ENCODE assay signal across 15 cellular contexts in genomic region chr2:57373530-57373929, GRCh38.
DNase-seq lines count a peak whose midpoint lies in the region; ATAC-seq, FAIRE-seq and TF ChIP-seq lines count a peak whose summit lies in the region.
"Had no signal": no experiment of that assay in that cellular context is flagged by ENCODE, and none has a peak within 500 bp of the region (broad histone marks: within the 10 kb centered on the region; RNA-seq: fewer than 3 reads in every experiment).

No MANE protein-coding gene starts in this region.

- DNase-seq in COLO829 (ENCODE audit: low spot score) (peak; percentile 2), LHCN-M2 (ENCODE audit: low read depth) (peak; percentile 83), chondrocyte (ENCODE audit: low spot score) (no peak), mesenchymal stem cell (peak; percentile 54), D721Med (ENCODE audit: insufficient read length, low spot score) (no peak)
- no peak for DNase-seq in stimulated activated CD8-positive, alpha-beta memory T cell treated with anti-CD3 and anti-CD28 coated beads, Interleukin-4, amount 100 ng/mL, for 48 hours
- DNase-seq: activated CD4-positive, alpha-beta memory T cell treated with anti-CD3 and anti-CD28 coated beads, Interleukin-2, amount 10 ng/mL, durations not matched to agents 7 days and 5 days; CD4-positive, alpha-beta T cell; NCI-H2081; stimulated activated naive CD4-positive, alpha-beta T cell treated with Interleukin-2 at 50 U/mL for 16 hours; T-helper 17 cell had no signal

- H3K27me3 Mint-ChIP-seq in chondrocyte (ENCODE audit: low read depth): no peaks in the 10 kb centered on the region
- H3K27me3 Mint-ChIP-seq: activated CD4-positive, alpha-beta memory T cell treated with anti-CD3 and anti-CD28 coated beads, Interleukin-2, amount 10 ng/mL, durations not matched to agents 7 days and 5 days; CD4-positive, alpha-beta T cell; T-helper 17 cell had no signal

- no peak overlapping the region for H3K4me2 ChIP-seq in mesenchymal stem cell (ENCODE audit: low read length, poor library complexity, severe bottlenecking)

- peaks cover 3% of the 10 kb centered on the region for H3K9me3 Mint-ChIP-seq in chondrocyte (ENCODE audit: low read depth)
- H3K9me3 Mint-ChIP-seq: CD4-positive, alpha-beta T cell had no signal

- no peak overlapping the region for H2BK120ac ChIP-seq in mesenchymal stem cell (ENCODE audit: low read depth, low read length)

- no peak overlapping the region for H3K9ac ChIP-seq in mesenchymal stem cell (ENCODE audit: low read length)

- no peak overlapping the region for H3K4ac ChIP-seq in mesenchymal stem cell (ENCODE audit: low read depth in 1 of 2, low read length in 2 of 2)

- no peak for FAIRE-seq in D721Med (lab: Jason Lieb, UNC)

- H3K27me3 ChIP-seq in mesenchymal stem cell (ENCODE audit: control insufficient read depth in 1 of 2, insufficient read depth in 1 of 2, low read length in 2 of 2): no peaks in the 10 kb centered on the region

- no peak overlapping the region for H2BK12ac ChIP-seq in mesenchymal stem cell (ENCODE audit: low read length in 2 of 2)

- no peak overlapping the region for H2BK5ac ChIP-seq in mesenchymal stem cell (ENCODE audit: low read depth, low read length, poor library complexity, severe bottlenecking)

- H3K18ac ChIP-seq in mesenchymal stem cell (ENCODE audit: low read depth in 1 of 2, low read length in 2 of 2): no peak overlapping the region

- no peak overlapping the region for H2AFZ ChIP-seq in mesenchymal stem cell (ENCODE audit: low read depth, low read length)

- H3K14ac ChIP-seq in mesenchymal stem cell (ENCODE audit: low read length in 2 of 2): no peak overlapping the region

- peaks cover 1% of the 10 kb centered on the region for H3K4me1 ChIP-seq in mesenchymal stem cell (ENCODE audit: control insufficient read depth, insufficient read depth, low read depth, low read length)
- H3K4me1 ChIP-seq: HAP-1 had no signal

- no peaks in the 10 kb centered on the region for H3K36me3 ChIP-seq in mesenchymal stem cell (ENCODE audit: control insufficient read depth in 1 of 2, insufficient read depth in 2 of 2, low read depth in 1 of 2, low read length in 2 of 2)
- H3K36me3 ChIP-seq: HAP-1 had no signal

- H4K91ac ChIP-seq in mesenchymal stem cell (ENCODE audit: low read length): no peak overlapping the region

- no peak overlapping the region for H4K8ac ChIP-seq in mesenchymal stem cell (ENCODE audit: low read length)

- H3K9me3 ChIP-seq in mesenchymal stem cell (ENCODE audit: control insufficient read depth, low read length): no peaks in the 10 kb centered on the region
- H3K9me3 ChIP-seq: HAP-1 had no signal

- no peak overlapping the region for H2AK5ac ChIP-seq in mesenchymal stem cell (ENCODE audit: low read length, severe bottlenecking)

- H3K79me1 ChIP-seq in mesenchymal stem cell (replicated peaks; ENCODE audit: low read length, poor library complexity, severe bottlenecking): no peaks in the 10 kb centered on the region

- H3K4me3 ChIP-seq in mesenchymal stem cell (ENCODE audit: insufficient read depth in 1 of 2, low read depth in 1 of 2, low read length in 2 of 2): no peak overlapping the region
- H3K4me3 ChIP-seq: coronary artery, HAP-1 had no signal

- H3K4me3 Mint-ChIP-seq in chondrocyte (ENCODE audit: unreplicated experiment): no peak overlapping the region
- H3K4me3 Mint-ChIP-seq: activated CD4-positive, alpha-beta memory T cell treated with anti-CD3 and anti-CD28 coated beads, Interleukin-2, amount 10 ng/mL, durations not matched to agents 7 days and 5 days; CD4-positive, alpha-beta T cell; T-helper 17 cell had no signal

- peak overlapping the region; percentile 7 for H3K27ac Mint-ChIP-seq in chondrocyte (ENCODE audit: unreplicated experiment)
- H3K27ac Mint-ChIP-seq: activated CD4-positive, alpha-beta memory T cell treated with anti-CD3 and anti-CD28 coated beads, Interleukin-2, amount 10 ng/mL, durations not matched to agents 7 days and 5 days; CD4-positive, alpha-beta T cell; T-helper 17 cell had no signal

- no peak overlapping the region for H3K23ac ChIP-seq in mesenchymal stem cell (ENCODE audit: low read length in 2 of 2)

- H2BK15ac ChIP-seq in mesenchymal stem cell (ENCODE audit: low read depth, poor library complexity, severe bottlenecking): no peak overlapping the region

- ATAC-seq in HG03196 (IDR thresholded peaks at IDR 0.05; ENCODE audit: unreplicated experiment) (no peak), GM18517 (IDR thresholded peaks at IDR 0.05; ENCODE audit: unreplicated experiment) (no peak)
- ATAC-seq: T-helper 17 cell had no signal

- WGBS in mesenchymal stem cell: 34% methylated on average over 3 of the region's 3 CpGs

- TF ChIP-seq CTCF in chondrocyte (IDR thresholded peaks at IDR 0.05) (no peak), D721Med (IDR thresholded peaks at IDR 0.05; ENCODE audit: insufficient read depth, missing control alignments) (no peak)

- H3K27ac ChIP-seq in mesenchymal stem cell (ENCODE audit: low read length, poor library complexity, severe bottlenecking): peak overlapping the region; percentile 64
- H3K27ac ChIP-seq: coronary artery had no signal

- H3K36me3 Mint-ChIP-seq in chondrocyte (ENCODE audit: low read depth): no peaks in the 10 kb centered on the region

- H3K4me1 Mint-ChIP-seq in chondrocyte (ENCODE audit: low read depth): peaks cover 17% of the 10 kb centered on the region
- H3K4me1 Mint-ChIP-seq: activated CD4-positive, alpha-beta memory T cell treated with anti-CD3 and anti-CD28 coated beads, Interleukin-2, amount 10 ng/mL, durations not matched to agents 7 days and 5 days; T-helper 17 cell had no signal

Comparison
In these comparisons a context has a peak if more than half of its experiments do, and no peak if none do; other contexts are left out.
1. DNase-seq: peak in COLO829 (single experiment), LHCN-M2 (single experiment) and mesenchymal stem cell (single experiment); none in chondrocyte (single experiment), stimulated activated CD8-positive, alpha-beta memory T cell treated with anti-CD3 and anti-CD28 coated beads, Interleukin-4, amount 100 ng/mL, for 48 hours (single experiment) and D721Med (single experiment).